27 cellular contexts compared by ENCODE assay signal in genomic region chr17:72707881-72708280, GRCh38.
"Had no signal": no experiment of that assay in that cellular context is flagged by ENCODE, and none has a peak within 500 bp of the region (broad histone marks: within the 10 kb centered on the region; RNA-seq: fewer than 3 reads in every experiment).

No MANE protein-coding gene starts in this region.

- FAIRE-seq: endometrium, endothelial cell of umbilical vein had no signal

- H3K9me3 ChIP-seq: colonic mucosa had no signal

- H3K27me3 Mint-ChIP-seq: activated B cell treated with CpG ODN at 0.5 μM for 24 hours; activated CD8-positive, alpha-beta T cell treated with anti-CD3 and anti-CD28 coated beads for 36 hours; activated T-helper 17 cell treated with anti-CD3 and anti-CD28 coated beads, Interleukin-2, amount 50 U/mL, for 72 hours; brain had no signal

- H3K4me1 Mint-ChIP-seq: activated B cell treated with CpG ODN at 0.5 μM for 24 hours, brain had no signal

- H3K4me3 ChIP-seq: ascending aorta, breast epithelium, cardiac muscle cell, colonic mucosa, esophagus squamous epithelium, gastroesophageal sphincter had no signal

- DNase-seq: activated B cell treated with CpG ODN at 0.5 μM for 24 hours; activated CD4-positive, alpha-beta T cell treated with anti-CD3 and anti-CD28 coated beads for 48 hours; activated CD4-positive, alpha-beta T cell treated with anti-CD3 and anti-CD28 coated beads, Interleukin-2, amount 50 U/mL, for 4 hours; activated CD8-positive, alpha-beta memory T cell treated with anti-CD3 and anti-CD28 coated beads for 24 hours; activated CD8-positive, alpha-beta T cell treated with anti-CD3 and anti-CD28 coated beads for 36 hours; activated effector memory CD4-positive, alpha-beta T cell treated with Interleukin-2 at 50 U/mL for 16 hours; activated gamma-delta T cell treated with Interleukin-2 at 50 U/mL for 16 hours; activated naive CD4-positive, alpha-beta T cell treated with anti-CD3 and anti-CD28 coated beads for 36 hours; activated naive CD8-positive, alpha-beta T cell treated with anti-CD3 and anti-CD28 coated beads, Interleukin-2, amount 10 ng/mL, durations not matched to agents 7 days and 5 days; activated T-cell treated with anti-CD3 and anti-CD28 coated beads, Interleukin-2, amount 50 U/mL, for 4 hours; central memory CD4-positive, alpha-beta T cell; cerebellar nuclear complex; colonic mucosa; effector CD8-positive, alpha-beta T cell; esophagus squamous epithelium; foreskin melanocyte; T1000; WERI-Rb-1 had no signal

- H3K4me1 ChIP-seq: ascending aorta, breast epithelium, colonic mucosa, gastroesophageal sphincter had no signal

- ATAC-seq: activated CD4-positive, CD25-positive, alpha-beta regulatory T cell treated with anti-CD3 and anti-CD28 coated beads, Interleukin-2, amount 50 U/mL, for 24 hours; activated CD8-positive, alpha-beta T cell treated with anti-CD3 and anti-CD28 coated beads for 36 hours; activated T-cell treated with anti-CD3 and anti-CD28 coated beads, Interleukin-2, amount 50 U/mL, for 4 hours; gastroesophageal sphincter had no signal

- H3K36me3 ChIP-seq: breast epithelium, cardiac muscle cell, colonic mucosa had no signal

- H3K4me3 Mint-ChIP-seq: activated B cell treated with CpG ODN at 0.5 μM for 24 hours; activated CD8-positive, alpha-beta T cell treated with anti-CD3 and anti-CD28 coated beads for 36 hours; activated naive CD4-positive, alpha-beta T cell treated with anti-CD3 and anti-CD28 coated beads for 36 hours; activated naive CD8-positive, alpha-beta T cell treated with anti-CD3 and anti-CD28 coated beads, Interleukin-2, amount 10 ng/mL, durations not matched to agents 7 days and 5 days; activated T-cell treated with anti-CD3 and anti-CD28 coated beads, Interleukin-2, amount 50 U/mL, for 4 hours; brain had no signal

- H3K27ac ChIP-seq: ascending aorta, breast epithelium, cardiac muscle cell, colonic mucosa, gastroesophageal sphincter, WERI-Rb-1 had no signal

- H3K27ac Mint-ChIP-seq: activated B cell treated with CpG ODN at 0.5 μM for 24 hours; activated CD8-positive, alpha-beta T cell treated with anti-CD3 and anti-CD28 coated beads for 36 hours; brain had no signal

- H3K27me3 ChIP-seq: ascending aorta, breast epithelium, cardiac muscle cell, colonic mucosa, esophagus squamous epithelium, gastroesophageal sphincter had no signal
